In the genomic region with DNA sequence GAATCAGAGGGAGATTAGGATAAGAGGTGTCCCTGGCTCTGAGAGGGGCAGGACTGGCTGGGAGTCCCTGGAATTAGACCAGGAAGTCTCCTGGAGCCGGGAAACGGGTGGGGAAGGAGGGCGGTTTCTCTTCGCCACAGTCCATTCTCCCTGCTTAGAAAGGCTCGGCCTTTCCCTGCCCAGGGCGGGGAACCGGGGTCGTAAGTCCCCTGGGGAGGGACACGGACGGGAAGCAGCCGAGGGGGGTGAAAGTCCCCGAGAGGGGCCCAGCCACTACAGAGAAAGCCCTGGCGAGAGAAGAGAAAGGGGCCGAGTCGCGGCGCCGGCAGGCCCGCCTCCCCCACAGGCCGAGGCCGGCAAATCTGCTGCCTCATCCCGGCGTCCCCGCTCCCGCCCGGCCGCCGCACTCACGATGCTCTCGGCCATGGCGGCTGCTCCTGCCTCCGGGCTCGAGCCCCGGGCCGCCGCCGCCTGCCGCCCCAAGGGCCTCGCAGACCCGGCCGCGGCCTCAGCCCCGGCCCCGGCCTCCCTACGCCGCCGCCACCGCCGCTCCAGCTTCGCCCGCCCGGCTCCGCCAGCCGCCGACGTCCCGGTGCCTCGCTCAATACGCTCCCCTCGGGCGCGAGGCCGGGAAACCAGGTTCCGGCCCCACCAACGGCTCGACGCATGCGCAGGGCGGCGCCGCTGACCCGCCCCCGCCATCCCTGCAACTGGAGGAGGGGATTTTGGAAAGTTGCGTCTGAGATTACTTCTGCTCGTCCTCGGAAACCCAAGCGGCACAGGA, we compare ENCODE assay signal across 8 cellular contexts. TPM values are rescaled to one million over a fixed set of nuclear protein-coding genes. Genes with fewer than 3 reads are reported as not detected.
A peak's percentile ranks its signal among the peaks of the same experiment; 100 is the strongest.
DNase-seq lines count a peak whose midpoint lies in the region; ATAC-seq and TF ChIP-seq lines count a peak whose summit lies in the region.

A gene (minus strand): TSS at position 608 of the 784 bp plus-strand sequence. CDS start 182 bp downstream, at position 426.
A gene (plus strand): TSS at position 692 of the 784 bp plus-strand sequence. CDS start 5,217 bp downstream, outside the sequence.

- H3K27ac ChIP-seq in right lobe of liver, result peak within 1 kb of the TSS; percentile 73 to 86 (median 81)

- H3K4me3 ChIP-seq in AG10803 (ENCODE audit: low read length) (peak within 1 kb of the TSS; percentile 91), right lobe of liver (peak within 1 kb of the TSS; percentile 74 to 97 (median 95))

- under 1% methylated on average over 19 of the region's 77 CpGs for whole genome bisulfite sequencing in right lobe of liver (ENCODE audit: insufficient coverage, low coverage, low lambda C conversion rate, missing lambda C conversion rate)

- H3K27me3 ChIP-seq in right lobe of liver, result no peaks in the 10 kb centered on the region

- intact Hi-C loops in right lobe of liver (cut with DNase I), result no loop called here

- no peaks in the 10 kb centered on the region for H3K9me3 ChIP-seq in right lobe of liver

- peak; percentile 88 for ATAC-seq in GM19035 (IDR thresholded peaks at IDR 0.05; ENCODE audit: unreplicated experiment)
- peak; percentile 82 for ATAC-seq in HG03439 (IDR thresholded peaks at IDR 0.05; ENCODE audit: unreplicated experiment)
- ATAC-seq in right lobe of liver, result peak; percentile 86 to 92 (median 89)

- TF ChIP-seq POLR2A in right lobe of liver (IDR thresholded peaks at IDR 0.05), result peak; percentile 95

- DNase-seq in AG10803 (ENCODE audit: low read depth), result peak; percentile 79
- peak; percentile 48 to 92 for DNase-seq in NCI-H526 (lab: John Stamatoyannopoulos, UW)
- peak; percentile 70 to 79 for DNase-seq in activated CD4-positive, alpha-beta T cell treated with anti-CD3 and anti-CD28 coated beads, Interleukin-2, amount 50 U/mL, for 4 hours
- DNase-seq in dermis microvascular lymphatic vessel endothelial cell (ENCODE audit: low read depth in 2 of 2), result peak; percentile 52 to 81
- DNase-seq in right lobe of liver, result peak; percentile 86 to 89 (median 88)
- peak; percentile 86 for DNase-seq in stimulated activated CD4-positive, alpha-beta T cell treated with anti-CD3 and anti-CD28 coated beads, Interleukin-4, amount 100 ng/mL, for 24 hours

- TF ChIP-seq CTCF in AG10803 (conservative IDR thresholded peaks at IDR 0.05; ENCODE audit: low read length), result no peak
- TF ChIP-seq CTCF in right lobe of liver (IDR thresholded peaks at IDR 0.05), result no peak

- H3K4me1 ChIP-seq in right lobe of liver, result peaks cover 0 to 32% (median 11%) of the 10 kb centered on the region in 4 donors

- no peaks in the 10 kb centered on the region for H3K36me3 ChIP-seq in right lobe of liver

RNA-seq across cellular contexts. Expression of the first gene that starts in this region (rescaled TPM):
- total RNA-seq in dermis microvascular lymphatic vessel endothelial cell, result 67.7 and 87.9 TPM in 2 replicates
- 10 to 100 TPM; 46.5 to 63.2 (median 55.8) TPM for total RNA-seq in right lobe of liver

RNA-seq across cellular contexts. Expression of the second gene that starts in this region (rescaled TPM):
- 0.51 and 0.89 TPM in 2 replicates for total RNA-seq in dermis microvascular lymphatic vessel endothelial cell
- total RNA-seq in right lobe of liver, result 1 to 10 TPM in 1 of 6 experiments, under 1 TPM in 5; 0.18 to 1.2 (median 0.62) TPM

Comparison
In these comparisons a context has a peak if more than half of its experiments do, and no peak if none do; other contexts are left out.
1. Peak in every context shown above with its lines: DNase-seq, ATAC-seq, H3K4me3 ChIP-seq and H3K27ac ChIP-seq.